ENCODE assay signal across 10 cellular contexts in genomic region chr12:104738371-104738710, GRCh38.
A peak's percentile ranks its signal among the peaks of the same experiment; 100 is the strongest.
DNase-seq lines count a peak whose midpoint lies in the region; ATAC-seq and TF ChIP-seq lines count a peak whose summit lies in the region.
"Had no signal": no experiment of that assay in that cellular context is flagged by ENCODE, and none has a peak within 500 bp of the region (broad histone marks: within the 10 kb centered on the region; RNA-seq: fewer than 3 reads in every experiment).

No MANE protein-coding gene starts in this region.

- no peaks in the 10 kb centered on the region for H3K27me3 ChIP-seq in RWPE2 (ENCODE audit: insufficient read depth, poor library complexity, severe bottlenecking)

- peak overlapping the region; percentile 33 for H3K27ac Mint-ChIP-seq in activated CD8-positive, alpha-beta memory T cell treated with anti-CD3 and anti-CD28 coated beads, Interleukin-2, amount 10 ng/mL, durations not matched to agents 7 days and 5 days
- H3K27ac Mint-ChIP-seq in immature natural killer cell = peak overlapping the region; percentile 78 to 91 (median 87)
- H3K27ac Mint-ChIP-seq in stimulated activated naive B cell treated with anti-CD40 and anti-IgM and Interleukin-4, amounts not matched to agents 10 μg/mL and 1 μg/mL and 100 μg/mL, for 72 hours = peak overlapping the region; percentile 32

- CTCF ChIA-PET in activated CD8-positive, alpha-beta memory T cell treated with anti-CD3 and anti-CD28 coated beads, Interleukin-2, amount 10 ng/mL, durations not matched to agents 7 days and 5 days (lab: Charles Lee) = interaction anchor here (0.6 to 2.6 kb wide), 3 partner anchors 12 to 356 kb away, joined by 3 to 8 read pairs (median 4); no protein-coding TSS in a partner anchor

- TF ChIP-seq CTCF in RWPE2 (IDR thresholded peaks at IDR 0.05; ENCODE audit: poor library complexity, severe bottlenecking) = no peak

- no peaks in the 10 kb centered on the region for H3K9me3 Mint-ChIP-seq in activated CD8-positive, alpha-beta memory T cell treated with anti-CD3 and anti-CD28 coated beads, Interleukin-2, amount 10 ng/mL, durations not matched to agents 7 days and 5 days (ENCODE audit: low read depth)
- H3K9me3 Mint-ChIP-seq in immature natural killer cell = peaks cover 0 to 1% (median 0%) of the 10 kb centered on the region in 6 donors
- H3K9me3 Mint-ChIP-seq in stimulated activated naive B cell treated with anti-CD40 and anti-IgM and Interleukin-4, amounts not matched to agents 10 μg/mL and 1 μg/mL and 100 μg/mL, for 72 hours = no peaks in the 10 kb centered on the region
- H3K9me3 Mint-ChIP-seq: H9 had no signal

- DNase-seq in activated CD8-positive, alpha-beta memory T cell treated with anti-CD3 and anti-CD28 coated beads, Interleukin-2, amount 10 ng/mL, durations not matched to agents 7 days and 5 days = no peak
- no peak for DNase-seq in activated CD8-positive, alpha-beta memory T cell treated with anti-CD3 and anti-CD28 coated beads, Interleukin-2, amount 50 U/mL, for 48 hours
- DNase-seq in RWPE2 (ENCODE audit: low spot score) (no peak), immature natural killer cell (no peak), inferior parietal cortex (ENCODE audit: extremely low spot score) (no peak), left lobe of liver (ENCODE audit: low spot score) (no peak)
- DNase-seq in stimulated activated naive B cell treated with anti-CD40 and anti-IgM and Interleukin-4, amounts not matched to agents 10 μg/mL and 1 μg/mL and 100 μg/mL, for 72 hours = no peak
- DNase-seq: aorta, H9 had no signal

- H3K36me3 ChIP-seq in RWPE2 (ENCODE audit: low read depth) = no peaks in the 10 kb centered on the region

- no peak for ATAC-seq in activated CD8-positive, alpha-beta memory T cell treated with anti-CD3 and anti-CD28 coated beads, Interleukin-2, amount 10 ng/mL, durations not matched to agents 7 days and 5 days
- ATAC-seq in RWPE2 (ENCODE audit: low read depth) (peak; percentile 93), GM21515 (IDR thresholded peaks at IDR 0.05; ENCODE audit: unreplicated experiment) (no peak), left lobe of liver (no peak)
- ATAC-seq in stimulated activated naive B cell treated with anti-CD40 and anti-IgM and Interleukin-4, amounts not matched to agents 10 μg/mL and 1 μg/mL and 100 μg/mL, for 72 hours (replicated peaks) = no peak

- peaks cover 82% of the 10 kb centered on the region for H3K4me1 Mint-ChIP-seq in activated CD8-positive, alpha-beta memory T cell treated with anti-CD3 and anti-CD28 coated beads, Interleukin-2, amount 10 ng/mL, durations not matched to agents 7 days and 5 days
- peaks cover 96 to 98% of the 10 kb centered on the region in 2 donors for H3K4me1 Mint-ChIP-seq in immature natural killer cell
- H3K4me1 Mint-ChIP-seq in stimulated activated naive B cell treated with anti-CD40 and anti-IgM and Interleukin-4, amounts not matched to agents 10 μg/mL and 1 μg/mL and 100 μg/mL, for 72 hours = peaks cover 84 to 95% of the 10 kb centered on the region in 2 donors

- H3K4me1 ChIP-seq in RWPE2 (ENCODE audit: insufficient read depth, poor library complexity, severe bottlenecking) = peaks cover 10% of the 10 kb centered on the region

- H3K36me3 Mint-ChIP-seq in activated CD8-positive, alpha-beta memory T cell treated with anti-CD3 and anti-CD28 coated beads, Interleukin-2, amount 10 ng/mL, durations not matched to agents 7 days and 5 days = peaks cover 5% of the 10 kb centered on the region
- no peaks in the 10 kb centered on the region for H3K36me3 Mint-ChIP-seq in immature natural killer cell
- peaks cover 21 to 59% of the 10 kb centered on the region in 2 donors for H3K36me3 Mint-ChIP-seq in stimulated activated naive B cell treated with anti-CD40 and anti-IgM and Interleukin-4, amounts not matched to agents 10 μg/mL and 1 μg/mL and 100 μg/mL, for 72 hours

- H3K4me3 Mint-ChIP-seq in activated CD8-positive, alpha-beta memory T cell treated with anti-CD3 and anti-CD28 coated beads, Interleukin-2, amount 10 ng/mL, durations not matched to agents 7 days and 5 days = no peak overlapping the region
- peak overlapping the region in 2 of 5 donors; percentile 1 to 82 for H3K4me3 Mint-ChIP-seq in immature natural killer cell
- peak overlapping the region; percentile 7 to 61 for H3K4me3 Mint-ChIP-seq in stimulated activated naive B cell treated with anti-CD40 and anti-IgM and Interleukin-4, amounts not matched to agents 10 μg/mL and 1 μg/mL and 100 μg/mL, for 72 hours
- H3K4me3 Mint-ChIP-seq: H9 had no signal

- no peaks in the 10 kb centered on the region for H3K9me3 ChIP-seq in RWPE2 (ENCODE audit: severe bottlenecking)

- H3K27me3 Mint-ChIP-seq in activated CD8-positive, alpha-beta memory T cell treated with anti-CD3 and anti-CD28 coated beads, Interleukin-2, amount 10 ng/mL, durations not matched to agents 7 days and 5 days = no peaks in the 10 kb centered on the region
- H3K27me3 Mint-ChIP-seq in immature natural killer cell (ENCODE audit: low read depth in 3 of 3) = peaks cover 3 to 20% (median 10%) of the 10 kb centered on the region in 3 donors
- no peaks in the 10 kb centered on the region for H3K27me3 Mint-ChIP-seq in stimulated activated naive B cell treated with anti-CD40 and anti-IgM and Interleukin-4, amounts not matched to agents 10 μg/mL and 1 μg/mL and 100 μg/mL, for 72 hours

- peak overlapping the region; percentile 5 for H3K27ac ChIP-seq in RWPE2 (ENCODE audit: poor library complexity, severe bottlenecking)

- no peak overlapping the region for H3K4me3 ChIP-seq in RWPE2 (ENCODE audit: severe bottlenecking)

Comparison
In these comparisons a context has a peak if more than half of its experiments do, and no peak if none do; other contexts are left out.
1. H3K27ac Mint-ChIP-seq: peak in every context shown above with its lines; median percentile 87 in immature natural killer cell; 33 in activated CD8-positive, alpha-beta memory T cell treated with anti-CD3 and anti-CD28 coated beads, Interleukin-2, amount 10 ng/mL, durations not matched to agents 7 days and 5 days; 32 in stimulated activated naive B cell treated with anti-CD40 and anti-IgM and Interleukin-4, amounts not matched to agents 10 μg/mL and 1 μg/mL and 100 μg/mL, for 72 hours.